Comparison of ENCODE assay signal across 8 cellular contexts in genomic region chr1:117058810-117059209, GRCh38. TPM values are rescaled to one million over a fixed set of nuclear protein-coding genes. Genes with fewer than 3 reads are reported as not detected.
DNase-seq lines count a peak whose midpoint lies in the region; ATAC-seq, FAIRE-seq and TF ChIP-seq lines count a peak whose summit lies in the region.

No MANE protein-coding gene starts in this region.

- no peak overlapping the region for H4K8ac ChIP-seq in neuronal stem cell (ENCODE audit: low read depth, low read length)

- no peak overlapping the region for H2AK5ac ChIP-seq in neuronal stem cell (ENCODE audit: low read depth, low read length)

- DNase-seq in MM.1S (no peak), bronchial epithelial cell (ENCODE audit: low read depth) (no peak), neuronal stem cell (ENCODE audit: low spot score) (no peak), medulla oblongata (ENCODE audit: extremely low spot score) (no peak), activated gamma-delta T cell treated with Interleukin-2 at 50 U/mL for 16 hours (no peak), pons (ENCODE audit: low spot score) (no peak)

- no peak for TF ChIP-seq CTCF in MM.1S (IDR thresholded peaks at IDR 0.05; ENCODE audit: low read length)
- no peak for TF ChIP-seq CTCF in bronchial epithelial cell (IDR thresholded peaks at IDR 0.05; ENCODE audit: insufficient read depth, low read length, severe bottlenecking)

- no peaks in the 10 kb centered on the region for H4K20me1 ChIP-seq in MM.1S (ENCODE audit: insufficient read depth, low read length)

- no peak overlapping the region for H3K4ac ChIP-seq in neuronal stem cell (ENCODE audit: low read length)

- H4K91ac ChIP-seq in neuronal stem cell (ENCODE audit: low read depth, low read length, poor library complexity): no peak overlapping the region

- peak overlapping the region; percentile 72 for H3K4me3 ChIP-seq in MM.1S (ENCODE audit: low read length)
- peak overlapping the region; percentile 54 for H3K4me3 ChIP-seq in bronchial epithelial cell (ENCODE audit: low read depth, low read length)
- peak overlapping the region in 1 of 2 donors; percentile 97 for H3K4me3 ChIP-seq in neuronal stem cell (ENCODE audit: low read length in 2 of 2)

- no peak overlapping the region for H2BK15ac ChIP-seq in neuronal stem cell (ENCODE audit: low read length)

- no peak overlapping the region for H2BK5ac ChIP-seq in neuronal stem cell (ENCODE audit: low read length)

- H3K79me2 ChIP-seq in MM.1S (ENCODE audit: low read length): peaks cover 25% of the 10 kb centered on the region

- no peak overlapping the region for H2BK12ac ChIP-seq in neuronal stem cell (ENCODE audit: low read length)

- H2AFZ ChIP-seq in MM.1S (ENCODE audit: low read length): no peak overlapping the region
- peak overlapping the region; percentile 94 for H2AFZ ChIP-seq in neuronal stem cell (ENCODE audit: low read length)

- H3K36me3 ChIP-seq in ES-I3 (ENCODE audit: insufficient read depth, low read length) (peaks cover 4% of the 10 kb centered on the region; the same call in 1 of the 2 replicates), MM.1S (replicated peaks; ENCODE audit: insufficient read depth, low read length) (no peaks in the 10 kb centered on the region), bronchial epithelial cell (ENCODE audit: control insufficient read depth, insufficient read depth, low read length) (no peaks in the 10 kb centered on the region), neuronal stem cell (replicated peaks in 1 of 2; ENCODE audit: control insufficient read depth in 2 of 2, insufficient read depth in 2 of 2, low read length in 2 of 2) (peaks cover 0 to 24% of the 10 kb centered on the region in 2 donors)

- no peaks in the 10 kb centered on the region for H3K9me2 ChIP-seq in MM.1S (replicated peaks; ENCODE audit: insufficient read depth, low read length)

- peak overlapping the region; percentile 93 for H3K27ac ChIP-seq in MM.1S (ENCODE audit: low read length)
- H3K27ac ChIP-seq in neuronal stem cell (replicated peaks; ENCODE audit: low read length): no peak overlapping the region

- no peak overlapping the region for H2BK120ac ChIP-seq in neuronal stem cell (ENCODE audit: low read depth, low read length)

- H3K27me3 ChIP-seq in MM.1S (replicated peaks; ENCODE audit: insufficient read depth, low read length) (no peaks in the 10 kb centered on the region), bronchial epithelial cell (ENCODE audit: control insufficient read depth, insufficient read depth, low read length) (no peaks in the 10 kb centered on the region), neuronal stem cell (ENCODE audit: control insufficient read depth in 3 of 3, insufficient read depth in 3 of 3, low read depth in 1 of 3, low read length in 3 of 3) (no peaks in the 10 kb centered on the region)

- H3K9me3 ChIP-seq in ES-I3 (ENCODE audit: control insufficient read depth, insufficient read depth, low read length) (no peaks in the 10 kb centered on the region), MM.1S (replicated peaks; ENCODE audit: insufficient read depth, low read length) (no peaks in the 10 kb centered on the region), neuronal stem cell (replicated peaks in 1 of 2; ENCODE audit: control insufficient read depth in 2 of 2, insufficient read depth in 1 of 2, low read depth in 1 of 2, low read length in 2 of 2) (no peaks in the 10 kb centered on the region)

- H3K18ac ChIP-seq in neuronal stem cell (ENCODE audit: low read length): no peak overlapping the region

- H3K4me1 ChIP-seq in ES-I3 (ENCODE audit: insufficient read depth, low read length) (no peaks in the 10 kb centered on the region; the same call in 1 of the 2 replicates), MM.1S (ENCODE audit: low read length) (0 out of 2 replicates have a peak, but pooled peaks cover 6% of the 10 kb centered on the region), neuronal stem cell (ENCODE audit: control insufficient read depth in 2 of 2, insufficient read depth in 1 of 2, low read depth in 1 of 2, low read length in 2 of 2) (peaks cover 0 to 2% of the 10 kb centered on the region in 2 donors)

- H3K79me1 ChIP-seq in neuronal stem cell (ENCODE audit: low read depth, low read length): peaks cover 2% of the 10 kb centered on the region

- H3K4me2 ChIP-seq in MM.1S (ENCODE audit: low read depth, low read length) (peak overlapping the region; percentile 66), neuronal stem cell (ENCODE audit: insufficient read depth, low read length, poor library complexity, severe bottlenecking) (no peak overlapping the region)

- H3K9ac ChIP-seq in ES-I3 (ENCODE audit: low read depth, low read length): peak overlapping the region; percentile 76
- peak overlapping the region; percentile 88 for H3K9ac ChIP-seq in MM.1S (ENCODE audit: low read length)
- no peak overlapping the region for H3K9ac ChIP-seq in neuronal stem cell (ENCODE audit: low read depth, low read length, poor library complexity)

- H3K14ac ChIP-seq in neuronal stem cell (ENCODE audit: low read length): no peak overlapping the region

- FAIRE-seq in bronchial epithelial cell (lab: Jason Lieb, UNC): no peak

- no CpG with 5 or more reads among the region's 4 CpGs for WGBS in neuronal stem cell (ENCODE audit: extremely low coverage in 2 of 2, insufficient read length in 2 of 2, insufficient replicate concordance in 1 of 2), 2 donors

- peaks cover 12% of the 10 kb centered on the region; the same call in 1 of the 2 replicates for H3F3A ChIP-seq in MM.1S (ENCODE audit: insufficient read depth, low read length)

- H3K23ac ChIP-seq in neuronal stem cell (ENCODE audit: low read depth, low read length, poor library complexity): no peak overlapping the region

- no peak for ATAC-seq in HG02678 (IDR thresholded peaks at IDR 0.05; ENCODE audit: unreplicated experiment)

RNA-seq across cellular contexts. Expression of gene TTF2, which starts 1.3 kb away (rescaled TPM):
- total RNA-seq in bronchial epithelial cell: 10.8 and 11.6 TPM in 2 replicates
- 11.5 TPM for polyA plus RNA-seq in neuronal stem cell (2013, experiment 1 of 2)
- polyA plus RNA-seq in neuronal stem cell (2013, experiment 2 of 2): 11.6 TPM

RNA-seq across cellular contexts. Expression of gene CD101, which starts 57.2 kb away (rescaled TPM):
- total RNA-seq in bronchial epithelial cell: 0.53 and 0.90 TPM in 2 replicates
- polyA plus RNA-seq in neuronal stem cell (2013, experiment 1 of 2): 0.66 TPM
- polyA plus RNA-seq in neuronal stem cell (2013, experiment 2 of 2): 0.43 TPM
